Comparison of ENCODE assay signal across 8 cellular contexts in genomic region chr7:5046397-5046732, GRCh38. TPM values are rescaled to one million over a fixed set of nuclear protein-coding genes. Genes with fewer than 3 reads are reported as not detected.
DNase-seq lines count a peak whose midpoint lies in the region; ATAC-seq and TF ChIP-seq lines count a peak whose summit lies in the region.
"Not testable (repeated sequence)": the region's sequence is repeated elsewhere in the genome, so short reads cannot be mapped to it uniquely, and the experiment has no call there.

No MANE protein-coding gene starts in this region.

- H3K27ac ChIP-seq in thyroid gland: peak overlapping the region in 2 of 3 donors; percentile 74 to 81

- H3K36me3 ChIP-seq in adipocyte (ENCODE audit: control insufficient read depth, insufficient read depth, low read length, severe bottlenecking): peaks cover 25% of the 10 kb centered on the region
- H3K36me3 ChIP-seq in thyroid gland: not testable (repeated sequence)

- H3K4me1 ChIP-seq in adipocyte (ENCODE audit: control insufficient read depth, insufficient read depth, low read length); thyroid gland: not testable (repeated sequence)

- CTCF ChIA-PET in Calu3 (lab: Charles Lee); T-cell (lab: Charles Lee): not testable (repeated sequence)

- H3K9ac ChIP-seq in adipocyte (ENCODE audit: low read length): peak overlapping the region; percentile 94

- H3K4me3 Mint-ChIP-seq in Calu3 (ENCODE audit: low read depth, unreplicated experiment) (peak overlapping the region; percentile 99), IgD-negative memory B cell (peak overlapping the region; percentile 89 to 97 (median 95)), T-cell (peak overlapping the region; percentile 91 to 93 (median 92)), osteocyte (ENCODE audit: unreplicated experiment) (peak overlapping the region; percentile 93)

- ATAC-seq in T-cell (replicated peaks in 1 of 4): not testable (repeated sequence)
- peak; percentile 2 for ATAC-seq in left colon

- not testable (repeated sequence) for H3K27me3 Mint-ChIP-seq in Calu3 (ENCODE audit: unreplicated experiment); IgD-negative memory B cell; T-cell; osteocyte (ENCODE audit: unreplicated experiment)

- not testable (repeated sequence) for BruUV-seq in Calu3 (replicated peaks; lab: Mats Ljungman, UMichigan)

- not testable (repeated sequence) for H3K9me3 Mint-ChIP-seq in Calu3 (ENCODE audit: low read depth, unreplicated experiment); IgD-negative memory B cell; T-cell; osteocyte (ENCODE audit: unreplicated experiment)

- H3K4me1 Mint-ChIP-seq in Calu3 (ENCODE audit: low read depth, unreplicated experiment): not testable (repeated sequence)
- H3K4me1 Mint-ChIP-seq in IgD-negative memory B cell (peaks cover 10 to 14% (median 11%) of the 10 kb centered on the region in 3 donors), T-cell (peaks cover 39 to 47% (median 39%) of the 10 kb centered on the region in 3 donors), osteocyte (ENCODE audit: unreplicated experiment) (peaks cover 14% of the 10 kb centered on the region)

- TF ChIP-seq POLR2A in thyroid gland (IDR thresholded peaks at IDR 0.05): not testable (repeated sequence)

- H3K4me3 ChIP-seq in adipocyte (ENCODE audit: low read length): peak overlapping the region; percentile 90
- H3K4me3 ChIP-seq in epithelial cell of proximal tubule (ENCODE audit: low read depth, low read length): peak overlapping the region; percentile 68
- peak overlapping the region; percentile 38 to 94 (median 47) for H3K4me3 ChIP-seq in thyroid gland (replicated peaks in 1 of 3)

- WGBS in thyroid gland, 2 donors: 1% methylated on average over 17 to 20 of the region's 20 CpGs

- not testable (repeated sequence) for TF ChIP-seq CTCF in Calu3 (IDR thresholded peaks at IDR 0.05; ENCODE audit: unreplicated experiment); epithelial cell of proximal tubule (conservative IDR thresholded peaks at IDR 0.05; ENCODE audit: low read depth, low read length); osteocyte (IDR thresholded peaks at IDR 0.05); thyroid gland (IDR thresholded peaks at IDR 0.05)

- DNase-seq in Calu3; adipocyte (ENCODE audit: low read depth); epithelial cell of proximal tubule (ENCODE audit: low read depth); left colon; osteocyte (ENCODE audit: extremely low spot score, unreplicated experiment); thyroid gland: not testable (repeated sequence)
- DNase-seq in T-cell: peak in 3 of 34 experiments; percentile 0 to 1 (median 1)

- H3K27me3 ChIP-seq in adipocyte (replicated peaks; ENCODE audit: control insufficient read depth, insufficient read depth, low read length); thyroid gland: not testable (repeated sequence)

- peak overlapping the region; percentile 81 for H3K27ac Mint-ChIP-seq in Calu3 (ENCODE audit: unreplicated experiment)
- peak overlapping the region; percentile 80 to 85 (median 80) for H3K27ac Mint-ChIP-seq in IgD-negative memory B cell
- H3K27ac Mint-ChIP-seq in T-cell: peak overlapping the region; percentile 88
- H3K27ac Mint-ChIP-seq in osteocyte (ENCODE audit: unreplicated experiment): peak overlapping the region; percentile 92

- intact Hi-C loops in Calu3 (cut with micrococcal nuclease; ENCODE audit: unreplicated experiment); left colon (cut with DNase I, micrococcal nuclease); thyroid gland (cut with DNase I): not testable (repeated sequence)

- H3K36me3 Mint-ChIP-seq in Calu3 (ENCODE audit: insufficient read depth, unreplicated experiment): peaks cover 53% of the 10 kb centered on the region
- H3K36me3 Mint-ChIP-seq in IgD-negative memory B cell: peaks cover 19% of the 10 kb centered on the region
- H3K36me3 Mint-ChIP-seq in T-cell: peaks cover 28% of the 10 kb centered on the region
- peaks cover 30% of the 10 kb centered on the region for H3K36me3 Mint-ChIP-seq in osteocyte (ENCODE audit: unreplicated experiment)

- POLR2A ChIA-PET in T-cell (lab: Charles Lee): not testable (repeated sequence)

- H3K9me3 ChIP-seq in adipocyte (ENCODE audit: control insufficient read depth, low read length); thyroid gland: not testable (repeated sequence)

RNA-seq across cellular contexts. Expression of gene RBAK, which starts 0.7 kb away (rescaled TPM):
- total RNA-seq in Calu3 (2022): 14.8 and 15.7 TPM in 2 replicates
- 5.3 TPM for polyA plus RNA-seq in IgD-negative memory B cell
- 10 to 100 TPM; 14.8 to 21.4 (median 17.4) TPM for total RNA-seq in T-cell
- total RNA-seq in epithelial cell of proximal tubule: 3.5 and 5.9 TPM in 2 replicates
- 10 to 100 TPM in 1 of 2 donors, 1 to 10 TPM in 1; 9.0 to 10.7 TPM for total RNA-seq in left colon
- total RNA-seq in osteocyte: 13.0 and 13.6 TPM in 2 replicates
- total RNA-seq in thyroid gland: 10 to 100 TPM; 10.4 to 21.5 (median 12.2) TPM
